12 cellular contexts compared by ENCODE assay signal in the genomic region with DNA sequence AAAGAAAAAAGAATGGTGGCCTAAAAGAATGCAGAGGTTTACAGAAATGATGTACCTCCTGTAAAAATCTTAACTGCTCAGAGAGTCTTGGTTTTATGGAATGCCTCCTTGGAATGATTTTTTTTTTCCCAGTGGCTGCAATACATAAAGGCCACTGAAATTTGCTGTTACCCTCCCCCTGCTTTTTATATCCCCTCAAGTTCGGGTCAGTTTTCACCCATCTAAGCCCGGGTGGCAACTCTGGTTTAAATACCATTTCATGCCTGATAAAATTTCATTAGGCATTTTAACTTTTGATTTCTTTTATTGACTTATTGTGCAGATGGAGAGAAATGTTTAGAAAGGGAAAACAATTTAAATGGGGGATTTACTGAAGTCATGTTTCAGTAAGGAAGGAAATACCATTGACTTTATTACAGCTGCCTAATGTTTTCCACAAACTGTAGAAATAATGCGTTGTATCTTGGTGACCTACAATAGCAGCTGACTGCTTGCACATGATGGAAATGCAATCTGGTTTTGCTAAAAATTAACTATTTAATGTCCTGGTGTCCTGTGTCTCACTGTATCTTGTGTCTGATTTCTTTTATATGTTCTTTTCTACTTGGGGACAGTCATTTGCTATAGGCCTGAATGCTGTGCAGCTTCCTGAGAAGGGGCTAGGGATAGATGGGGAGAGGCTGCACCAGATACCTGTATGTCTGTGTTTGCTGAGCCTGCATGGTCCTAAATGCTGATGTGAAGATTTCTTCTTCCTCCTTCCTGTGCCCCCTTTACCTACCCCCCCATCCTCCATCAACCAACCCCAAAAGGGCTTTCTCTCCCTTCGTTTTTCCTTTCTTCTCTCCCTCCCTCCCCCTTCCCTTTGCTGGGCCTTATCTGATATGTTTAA.
DNase-seq lines count a peak whose midpoint lies in the region; TF ChIP-seq lines count a peak whose summit lies in the region.
"Had no signal": no experiment of that assay in that cellular context is flagged by ENCODE, and none has a peak within 500 bp of the region (broad histone marks: within the 10 kb centered on the region; RNA-seq: fewer than 3 reads in every experiment).

No MANE protein-coding gene starts in this region.

- no peaks in the 10 kb centered on the region for H3K9me3 ChIP-seq in SJSA1 (replicated peaks)
- H3K9me3 ChIP-seq in fibroblast of lung (ENCODE audit: control insufficient read depth, insufficient read depth, low read depth, low read length), result no peaks in the 10 kb centered on the region
- H3K9me3 ChIP-seq in neuron (ENCODE audit: low read length), result no peaks in the 10 kb centered on the region
- H3K9me3 ChIP-seq: ascending aorta, neutrophil, thyroid gland had no signal

- no peak for TF ChIP-seq CTCF in fibroblast of lung (conservative IDR thresholded peaks at IDR 0.05 in 1 of 2, IDR thresholded peaks at IDR 0.05 in 1 of 2; ENCODE audit: low read depth in 1 of 2, low read length in 2 of 2)

- no peaks in the 10 kb centered on the region for H4K20me1 ChIP-seq in fibroblast of lung (ENCODE audit: control insufficient read depth, extremely low read depth, insufficient read depth, low read length)

- no peaks in the 10 kb centered on the region for H3K36me3 ChIP-seq in SJSA1
- no peaks in the 10 kb centered on the region for H3K36me3 ChIP-seq in fibroblast of lung (ENCODE audit: control insufficient read depth, insufficient read depth, low read length)
- no peaks in the 10 kb centered on the region for H3K36me3 ChIP-seq in neuron (ENCODE audit: insufficient read depth, low read length)
- H3K36me3 ChIP-seq: ascending aorta, neutrophil, thyroid gland had no signal

- H2AFZ ChIP-seq in fibroblast of lung (ENCODE audit: low read length) (peak overlapping the region; percentile 60), neuron (ENCODE audit: low read depth, low read length) (peak overlapping the region; percentile 40)

- H3K27me3 ChIP-seq in SJSA1 (replicated peaks) (no peaks in the 10 kb centered on the region), fibroblast of lung (ENCODE audit: control insufficient read depth, insufficient read depth, low read length) (no peaks in the 10 kb centered on the region), neuron (ENCODE audit: insufficient read depth, low read length) (no peaks in the 10 kb centered on the region)
- H3K27me3 ChIP-seq: ascending aorta, neutrophil, thyroid gland had no signal

- peak overlapping the region; percentile 16 for H3K4me2 ChIP-seq in fibroblast of lung (ENCODE audit: extremely low read depth, insufficient read depth, low read length)

- no peaks in the 10 kb centered on the region for H3K79me2 ChIP-seq in fibroblast of lung (ENCODE audit: control insufficient read depth, insufficient read depth, low read length)

- peak; percentile 87 for DNase-seq in EH (ENCODE audit: low read depth)
- peak; percentile 47 to 88 for DNase-seq in SJSA1 (ENCODE audit: low read depth in 1 of 2, low spot score in 2 of 2)
- DNase-seq in fibroblast of lung (ENCODE audit: low read depth in 2 of 2), result peak; percentile 52 to 84
- DNase-seq in activated CD4-positive, CD25-positive, alpha-beta regulatory T cell treated with anti-CD3 and anti-CD28 coated beads, Interleukin-2, amount 50 U/mL, for 72 hours, result no peak
- no peak for DNase-seq in caudate nucleus (lab: John Stamatoyannopoulos, UW)
- DNase-seq in NCI-H345 (lab: John Stamatoyannopoulos, UW), result no peak
- no peak for DNase-seq in stimulated activated CD4-positive, alpha-beta T cell treated with anti-CD3 and anti-CD28 coated beads, Interleukin-4, amount 100 ng/mL, for 4 hours
- DNase-seq: NCI-H446, thyroid gland had no signal

- H3K4me3 ChIP-seq in SJSA1, result no peak overlapping the region
- no peak overlapping the region for H3K4me3 ChIP-seq in fibroblast of lung (replicated peaks in 1 of 4; ENCODE audit: control extremely low read depth in 1 of 4, insufficient read depth in 1 of 4, low read depth in 3 of 4, low read length in 4 of 4)
- H3K4me3 ChIP-seq in neuron (ENCODE audit: low read length), result no peak overlapping the region
- H3K4me3 ChIP-seq: ascending aorta, thyroid gland had no signal

- H3K4me1 ChIP-seq in SJSA1 (replicated peaks), result peaks cover 73% of the 10 kb centered on the region
- peaks cover 14% of the 10 kb centered on the region for H3K4me1 ChIP-seq in fibroblast of lung (ENCODE audit: control insufficient read depth, extremely low read depth, insufficient read depth, low read length)
- H3K4me1 ChIP-seq in neuron (ENCODE audit: insufficient read depth, low read length), result peaks cover 7% of the 10 kb centered on the region
- H3K4me1 ChIP-seq: ascending aorta, thyroid gland had no signal

- H3K27ac ChIP-seq in SJSA1 (peak overlapping the region; percentile 89), fibroblast of lung (ENCODE audit: insufficient read depth, low read length) (peak overlapping the region; percentile 11), caudate nucleus (ENCODE audit: low read depth, low read length) (no peak overlapping the region)
- H3K27ac ChIP-seq: ascending aorta, neutrophil, thyroid gland had no signal

- no peak overlapping the region for H3K9ac ChIP-seq in fibroblast of lung (ENCODE audit: insufficient read depth, low read length)

Comparison
In these comparisons a context has a peak if more than half of its experiments do, and no peak if none do; other contexts are left out.
1. DNase-seq: peak in EH (single experiment), SJSA1 (2 of 2) and fibroblast of lung (2 of 2); none in activated CD4-positive, CD25-positive, alpha-beta regulatory T cell treated with anti-CD3 and anti-CD28 coated beads, Interleukin-2, amount 50 U/mL, for 72 hours (single experiment), caudate nucleus (0 of 61), NCI-H345 (single experiment) and stimulated activated CD4-positive, alpha-beta T cell treated with anti-CD3 and anti-CD28 coated beads, Interleukin-4, amount 100 ng/mL, for 4 hours (0 of 2).